8 cellular contexts compared by ENCODE assay signal in the genomic region with DNA sequence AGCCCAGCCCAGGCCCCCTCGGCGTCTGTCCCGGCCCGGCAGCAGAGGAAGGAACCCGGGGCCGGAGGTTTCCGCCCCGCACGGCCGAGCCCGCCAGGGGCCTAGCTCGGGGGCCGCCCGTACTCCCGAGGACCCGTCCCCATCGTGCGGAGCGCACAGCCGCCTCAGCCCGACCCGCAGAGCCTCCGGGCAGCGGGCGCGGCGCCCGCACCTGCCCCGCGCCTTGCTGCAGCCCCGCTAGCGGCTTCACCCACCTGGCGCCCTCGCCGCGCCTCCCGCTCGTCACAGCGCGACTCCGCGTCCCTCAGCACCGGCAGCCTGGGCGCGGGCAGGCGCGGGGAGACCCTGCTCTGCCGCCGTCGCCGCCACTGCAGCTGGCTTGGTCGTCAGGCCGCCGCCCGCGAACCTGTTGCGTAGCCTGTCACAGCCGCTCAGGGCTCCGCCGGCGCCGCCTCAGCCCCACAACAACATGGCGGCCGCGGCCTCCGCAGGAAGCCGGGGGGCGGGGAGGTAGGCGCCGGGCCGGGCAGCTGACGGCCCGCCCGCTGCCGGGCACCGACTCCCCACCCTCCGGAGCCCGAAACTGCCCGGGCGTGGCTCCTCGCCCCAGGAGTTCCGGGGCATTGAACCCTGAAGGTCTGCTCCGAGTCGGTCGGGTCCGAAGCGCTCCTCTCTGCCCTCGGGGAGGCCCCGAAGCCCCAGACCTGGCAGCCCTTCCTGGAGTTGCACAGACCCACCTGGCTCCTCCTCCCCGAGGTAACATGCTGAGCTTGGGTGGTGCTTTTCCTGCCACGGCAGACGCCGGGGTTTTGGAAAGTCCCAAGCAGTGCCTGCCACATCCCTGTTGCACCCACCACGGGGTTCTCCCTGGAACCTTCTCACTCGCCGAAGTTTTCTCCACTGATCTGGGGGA. TPM values are rescaled to one million over a fixed set of nuclear protein-coding genes. Genes with fewer than 3 reads are reported as not detected.
DNase-seq lines count a peak whose midpoint lies in the region; ATAC-seq and TF ChIP-seq lines count a peak whose summit lies in the region.

Gene ITSN2 (minus strand): TSS at position 487 of the 913 bp plus-strand sequence. CDS start 32,454 bp downstream, outside the sequence.

- H3K23ac ChIP-seq in trophoblast cell (ENCODE audit: low read length) = no peak within 1 kb of the TSS

- peak within 1 kb of the TSS; percentile 38 for H2AK5ac ChIP-seq in trophoblast cell (ENCODE audit: low read length)

- peak within 1 kb of the TSS; percentile 99 for H3K18ac ChIP-seq in trophoblast cell (ENCODE audit: low read length)

- DNase-seq in GM10266 (ENCODE audit: extremely low spot score) = peak; percentile 83
- peak; percentile 65 for DNase-seq in HCEC 1CT
- peak; percentile 82 for DNase-seq in MM.1S
- peak; percentile 91 for DNase-seq in SW480 (ENCODE audit: low spot score)
- peak; percentile 63 for DNase-seq in activated naive CD8-positive, alpha-beta T cell treated with anti-CD3 and anti-CD28 coated beads, Interleukin-2, amount 50 U/mL, for 16 hours (ENCODE audit: low read depth, low spot score)
- DNase-seq in Right ventricle myocardium superior = peak; percentile 92
- peak; percentile 65 to 77 for DNase-seq in trophoblast cell
- peak; percentile 52 to 66 for DNase-seq in tibial nerve (ENCODE audit: low spot score in 2 of 2)

- H3K79me2 ChIP-seq in MM.1S (ENCODE audit: low read length) = peaks cover 42% of the 10 kb centered on the region
- H3K79me2 ChIP-seq in trophoblast cell (ENCODE audit: control insufficient read depth, insufficient read depth, low read length, poor library complexity) = peaks cover 10% of the 10 kb centered on the region

- H4K12ac ChIP-seq in trophoblast cell (ENCODE audit: low read depth, low read length) = peak within 1 kb of the TSS; percentile 95

- H2BK5ac ChIP-seq in trophoblast cell (ENCODE audit: low read depth, low read length, poor library complexity) = peak within 1 kb of the TSS; percentile 94

- H3K9me3 ChIP-seq in MM.1S (replicated peaks; ENCODE audit: insufficient read depth, low read length) (no peaks in the 10 kb centered on the region), trophoblast cell (ENCODE audit: insufficient read depth, low read depth, low read length) (no peaks in the 10 kb centered on the region), tibial nerve (no peaks in the 10 kb centered on the region)

- H3K9me2 ChIP-seq in MM.1S (replicated peaks; ENCODE audit: insufficient read depth, low read length) = no peaks in the 10 kb centered on the region

- peak within 1 kb of the TSS; percentile 76 for H3K4me2 ChIP-seq in MM.1S (ENCODE audit: low read depth, low read length)
- H3K4me2 ChIP-seq in trophoblast cell (ENCODE audit: low read length) = peak within 1 kb of the TSS; percentile 100

- H3K4me3 ChIP-seq in MM.1S (ENCODE audit: low read length) = peak within 1 kb of the TSS; percentile 88
- peak within 1 kb of the TSS; percentile 100 for H3K4me3 ChIP-seq in trophoblast cell (ENCODE audit: low read depth, low read length)
- H3K4me3 ChIP-seq in tibial nerve = peak within 1 kb of the TSS; percentile 72 to 97 (median 86)

- TF ChIP-seq CTCF in GM10266 (IDR thresholded peaks at IDR 0.05; ENCODE audit: control insufficient read depth, insufficient read depth, low read depth, missing control alignments) (no peak), MM.1S (IDR thresholded peaks at IDR 0.05; ENCODE audit: low read length) (no peak), tibial nerve (IDR thresholded peaks at IDR 0.05) (peak in 1 of 5 experiments; percentile 27)

- H3K4me1 ChIP-seq in MM.1S (ENCODE audit: low read length) = peaks cover 7% of the 10 kb centered on the region; the same call in 1 of the 2 replicates
- H3K4me1 ChIP-seq in trophoblast cell (ENCODE audit: control insufficient read depth in 1 of 2, insufficient read depth in 2 of 2, low read length in 2 of 2) = peaks cover 3 to 6% of the 10 kb centered on the region in 2 experiments
- H3K4me1 ChIP-seq in tibial nerve = peaks cover 0 to 45% (median 10%) of the 10 kb centered on the region in 4 donors

- no peaks in the 10 kb centered on the region for H3K27me3 ChIP-seq in MM.1S (replicated peaks; ENCODE audit: insufficient read depth, low read length)
- H3K27me3 ChIP-seq in trophoblast cell (ENCODE audit: insufficient read depth, low read length) = no peaks in the 10 kb centered on the region
- H3K27me3 ChIP-seq in tibial nerve = no peaks in the 10 kb centered on the region

- intact Hi-C loops in Right ventricle myocardium superior (cut with DNase I) = loop anchor here (5.0 kb wide), 1 partner anchor 58 kb away; no protein-coding TSS in a partner anchor

- peak within 1 kb of the TSS; percentile 92 for H4K8ac ChIP-seq in trophoblast cell (ENCODE audit: low read depth, low read length)

- H3K9ac ChIP-seq in MM.1S (ENCODE audit: low read length) (peak within 1 kb of the TSS; percentile 79), trophoblast cell (ENCODE audit: low read length) (peak within 1 kb of the TSS; percentile 84)

- peak within 1 kb of the TSS; percentile 61 for H2BK12ac ChIP-seq in trophoblast cell (ENCODE audit: low read length)

- peak within 1 kb of the TSS; percentile 85 for H3K4ac ChIP-seq in trophoblast cell (ENCODE audit: low read depth, low read length)

- H3F3A ChIP-seq in MM.1S (ENCODE audit: insufficient read depth, low read length) = no peaks in the 10 kb centered on the region; the same call in 1 of the 2 replicates

- peaks cover 13% of the 10 kb centered on the region for H3K79me1 ChIP-seq in trophoblast cell (ENCODE audit: low read length)

- peaks cover 1% of the 10 kb centered on the region; the same call in 1 of the 2 replicates for H4K20me1 ChIP-seq in MM.1S (ENCODE audit: insufficient read depth, low read length)

- peak within 1 kb of the TSS; percentile 98 for H3K14ac ChIP-seq in trophoblast cell (ENCODE audit: low read length)

- H4K91ac ChIP-seq in trophoblast cell (ENCODE audit: low read depth, low read length) = peak within 1 kb of the TSS; percentile 93

- H3K27ac ChIP-seq in MM.1S (ENCODE audit: low read length) = peak within 1 kb of the TSS; percentile 72
- peak within 1 kb of the TSS; percentile 38 for H3K27ac ChIP-seq in trophoblast cell (ENCODE audit: low read depth, low read length)
- peak within 1 kb of the TSS; percentile 87 to 99 (median 96) for H3K27ac ChIP-seq in tibial nerve

- peak within 1 kb of the TSS; percentile 98 for H2BK120ac ChIP-seq in trophoblast cell (ENCODE audit: insufficient read depth, low read length, poor library complexity)

- peak in 1 of 2 donors; percentile 69 for TF ChIP-seq EP300 in tibial nerve (IDR thresholded peaks at IDR 0.05)

- TF ChIP-seq POLR2A in tibial nerve (IDR thresholded peaks at IDR 0.05) = peak in 1 of 2 donors; percentile 60

- no CpG with 5 or more reads among the region's 96 CpGs for WGBS in trophoblast cell (ENCODE audit: extremely low coverage, insufficient coverage, insufficient read length)
- 4 to 10% methylated on average over 15 to 31 of the region's 96 CpGs for WGBS in tibial nerve, 2 donors

- ATAC-seq in Right ventricle myocardium superior (ENCODE audit: poor library complexity) = peak; percentile 94

- H2AFZ ChIP-seq in MM.1S (ENCODE audit: low read length) (peak within 1 kb of the TSS; percentile 98), trophoblast cell (ENCODE audit: insufficient read depth, low read length, poor library complexity) (peak within 1 kb of the TSS; percentile 98)

- H3K36me3 ChIP-seq in MM.1S (replicated peaks; ENCODE audit: insufficient read depth, low read length) = no peaks in the 10 kb centered on the region
- H3K36me3 ChIP-seq in trophoblast cell (ENCODE audit: control insufficient read depth in 1 of 2, insufficient read depth in 2 of 2, low read length in 2 of 2) = no peaks in the 10 kb centered on the region
- H3K36me3 ChIP-seq in tibial nerve = no peaks in the 10 kb centered on the region

RNA-seq across cellular contexts. Expression of gene ITSN2, which starts in this region (rescaled TPM):
- total RNA-seq in Right ventricle myocardium superior = 41.2 TPM
- polyA plus RNA-seq in trophoblast cell (2013) = 15.1 and 15.6 TPM in 2 replicates
- total RNA-seq in tibial nerve = 10 to 100 TPM; 47.3 to 54.2 (median 48.7) TPM

Comparison
In these comparisons a context has a peak if more than half of its experiments do, and no peak if none do; other contexts are left out.
1. Peak in every context shown above with its lines: DNase-seq, ATAC-seq, H3K4me3 ChIP-seq and H3K27ac ChIP-seq.
2. H3K27ac ChIP-seq: peak in every context shown above with its lines; median percentile 96 in tibial nerve; 72 in MM.1S; 38 in trophoblast cell.